In the genomic region with DNA sequence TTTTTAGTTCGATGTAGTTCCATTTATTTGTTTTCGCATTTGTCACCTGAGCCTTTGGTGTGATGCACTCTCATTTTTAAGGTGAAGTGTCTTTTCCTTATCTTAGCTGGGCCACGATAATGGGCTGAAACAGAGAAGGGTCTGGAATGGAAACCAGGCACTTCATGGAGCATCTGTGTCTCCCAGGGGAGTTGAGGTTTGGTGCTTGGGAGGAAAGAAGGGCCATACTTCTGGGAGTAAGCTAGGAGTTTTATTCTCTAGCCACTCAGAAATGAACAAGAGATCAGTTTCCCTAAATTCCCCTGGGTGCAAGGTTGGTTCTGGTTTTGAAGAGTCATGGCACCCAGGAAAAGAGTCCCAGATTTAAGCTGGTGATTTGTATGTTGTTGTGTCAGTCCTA, we compare ENCODE assay signal across 31 cellular contexts.
"Had no signal": no experiment of that assay in that cellular context is flagged by ENCODE, and none has a peak within 500 bp of the region (broad histone marks: within the 10 kb centered on the region; RNA-seq: fewer than 3 reads in every experiment).

No MANE protein-coding gene starts in this region.

- H3K4me2 ChIP-seq: KMS-11 had no signal

- H3K27ac ChIP-seq: KMS-11, RWPE1, VCaP had no signal

- DNase-seq: activated B cell treated with CpG ODN at 0.5 μM for 24 hours; activated CD4-positive, alpha-beta memory T cell treated with anti-CD3 and anti-CD28 coated beads for 36 hours; activated CD4-positive, alpha-beta T cell treated with anti-CD3 and anti-CD28 coated beads for 4 hours; activated CD4-positive, alpha-beta T cell treated with anti-CD3 and anti-CD28 coated beads, Interleukin-2, amount 50 U/mL, for 1 hour; activated CD4-positive, CD25-positive, alpha-beta regulatory T cell treated with anti-CD3 and anti-CD28 coated beads, Interleukin-2, amount 50 U/mL, for 72 hours; activated CD8-positive, alpha-beta memory T cell treated with anti-CD3 and anti-CD28 coated beads, Interleukin-2, amount 50 U/mL, for 4 hours; activated effector memory CD4-positive, alpha-beta T cell treated with Interleukin-2 at 50 U/mL for 16 hours; activated naive CD4-positive, alpha-beta T cell treated with anti-CD3 and anti-CD28 coated beads, Interleukin-2, amount 10 ng/mL, durations not matched to agents 7 days and 5 days; activated naive CD8-positive, alpha-beta T cell treated with anti-CD3 and anti-CD28 coated beads, Interleukin-2, amount 50 U/mL, for 24 hours; activated T-cell treated with anti-CD3 and anti-CD28 coated beads for 4 hours; activated T-cell treated with anti-CD3 and anti-CD28 coated beads, Interleukin-2, amount 50 U/mL, for 4 hours; anterior cingulate cortex; caudate nucleus; cerebellar nuclear complex; MM.1S; MV-4-11; NCI-H1092; NCI-H1436 treated with DMSO at 0.1 percent for 48 hours; NCI-H510A; SIG-M5; SW 1271; T-helper 1 cell; T-helper 2 cell; T-helper 9 cell had no signal

- H3K9me3 Mint-ChIP-seq: activated B cell treated with CpG ODN at 0.5 μM for 24 hours; activated CD4-positive, alpha-beta memory T cell treated with anti-CD3 and anti-CD28 coated beads for 36 hours; activated naive CD4-positive, alpha-beta T cell treated with anti-CD3 and anti-CD28 coated beads, Interleukin-2, amount 10 ng/mL, durations not matched to agents 7 days and 5 days; activated naive CD8-positive, alpha-beta T cell treated with anti-CD3 and anti-CD28 coated beads, Interleukin-2, amount 50 U/mL, for 24 hours; activated T-cell treated with anti-CD3 and anti-CD28 coated beads, Interleukin-2, amount 50 U/mL, for 4 hours had no signal

- ATAC-seq: activated naive CD8-positive, alpha-beta T cell treated with anti-CD3 and anti-CD28 coated beads, Interleukin-2, amount 50 U/mL, for 24 hours; activated T-cell treated with anti-CD3 and anti-CD28 coated beads, Interleukin-2, amount 50 U/mL, for 4 hours; Panc1; Right ventricle myocardium inferior had no signal

- H3K36me3 Mint-ChIP-seq: activated CD4-positive, alpha-beta memory T cell treated with anti-CD3 and anti-CD28 coated beads for 36 hours; activated naive CD4-positive, alpha-beta T cell treated with anti-CD3 and anti-CD28 coated beads, Interleukin-2, amount 10 ng/mL, durations not matched to agents 7 days and 5 days; brain had no signal

- H3K4me3 Mint-ChIP-seq: activated B cell treated with CpG ODN at 0.5 μM for 24 hours; activated CD4-positive, alpha-beta memory T cell treated with anti-CD3 and anti-CD28 coated beads for 36 hours; activated naive CD4-positive, alpha-beta T cell treated with anti-CD3 and anti-CD28 coated beads, Interleukin-2, amount 10 ng/mL, durations not matched to agents 7 days and 5 days; activated naive CD8-positive, alpha-beta T cell; activated naive CD8-positive, alpha-beta T cell treated with anti-CD3 and anti-CD28 coated beads, Interleukin-2, amount 50 U/mL, for 24 hours; activated T-cell treated with anti-CD3 and anti-CD28 coated beads, Interleukin-2, amount 50 U/mL, for 4 hours; brain had no signal

- H3K9ac ChIP-seq: KMS-11 had no signal

- H3K4me1 Mint-ChIP-seq: activated B cell treated with CpG ODN at 0.5 μM for 24 hours had no signal

- H3K27ac Mint-ChIP-seq: activated B cell treated with CpG ODN at 0.5 μM for 24 hours; activated CD4-positive, alpha-beta memory T cell treated with anti-CD3 and anti-CD28 coated beads for 36 hours; activated naive CD4-positive, alpha-beta T cell treated with anti-CD3 and anti-CD28 coated beads, Interleukin-2, amount 10 ng/mL, durations not matched to agents 7 days and 5 days; activated naive CD8-positive, alpha-beta T cell; activated naive CD8-positive, alpha-beta T cell treated with anti-CD3 and anti-CD28 coated beads, Interleukin-2, amount 50 U/mL, for 24 hours had no signal

- H3K27me3 Mint-ChIP-seq: activated B cell treated with CpG ODN at 0.5 μM for 24 hours; activated naive CD8-positive, alpha-beta T cell; activated naive CD8-positive, alpha-beta T cell treated with anti-CD3 and anti-CD28 coated beads, Interleukin-2, amount 50 U/mL, for 24 hours; brain had no signal
